13 cellular contexts compared by ENCODE assay signal in genomic region chr1:51564124-51564523, GRCh38. TPM values are rescaled to one million over a fixed set of nuclear protein-coding genes. Genes with fewer than 3 reads are reported as not detected.
A peak's percentile ranks its signal among the peaks of the same experiment; 100 is the strongest.
DNase-seq lines count a peak whose midpoint lies in the region; ATAC-seq, FAIRE-seq and TF ChIP-seq lines count a peak whose summit lies in the region.
"Had no signal": no experiment of that assay in that cellular context is flagged by ENCODE, and none has a peak within 500 bp of the region (broad histone marks: within the 10 kb centered on the region; RNA-seq: fewer than 3 reads in every experiment).

No MANE protein-coding gene starts in this region.

- no peak overlapping the region for H3K4me3 Mint-ChIP-seq in natural killer cell
- H3K4me3 Mint-ChIP-seq: dendritic cell treated with granulocyte-macrophage colony-stimulating factor and Interleukin-4, amounts not matched to agents 40 ng/mL and 50 ng/mL, for 4 days had no signal

- TF ChIP-seq POLR2A in K562 (conservative IDR thresholded peaks at IDR 0.05) (no peak), esophagus squamous epithelium (IDR thresholded peaks at IDR 0.05) (no peak)

- H3K4me3 ChIP-seq in GM06990 (replicated peaks; ENCODE audit: low read depth, low read length), result no peak overlapping the region
- no peak overlapping the region for H3K4me3 ChIP-seq in K562
- H3K4me3 ChIP-seq in esophagus squamous epithelium, result no peak overlapping the region
- H3K4me3 ChIP-seq: SK-N-MC had no signal

- H3K27ac ChIP-seq in K562 (ENCODE audit: extremely low read depth, low read depth, low read length) (no peak overlapping the region), esophagus squamous epithelium (no peak overlapping the region)
- H3K27ac ChIP-seq: SK-N-MC had no signal

- POLR2A ChIA-PET in K562 (lab: Yijun Ruan, JAX), result no interaction called here

- H3K27me3 ChIP-seq in GM06990 (replicated peaks; ENCODE audit: control insufficient read depth, insufficient read depth, low read length) (no peaks in the 10 kb centered on the region), K562 (ENCODE audit: control insufficient read depth in 2 of 2, insufficient read depth in 2 of 2, low read length in 2 of 2) (no peaks in the 10 kb centered on the region), esophagus squamous epithelium (no peaks in the 10 kb centered on the region)

- intact Hi-C loops in K562 (cut with micrococcal nuclease), result no loop called here
- intact Hi-C loops in natural killer cell (cut with micrococcal nuclease), result no loop called here
- intact Hi-C loops in esophagus squamous epithelium (cut with DNase I), result no loop called here
- intact Hi-C loops in head of caudate nucleus (cut with DNase I), result no loop called here

- no peaks in the 10 kb centered on the region for H3K79me2 ChIP-seq in K562 (ENCODE audit: control insufficient read depth, insufficient read depth, low read length)

- no peak for TF ChIP-seq EP300 in K562 (IDR thresholded peaks at IDR 0.05; ENCODE audit: low read length)

- H3K36me3 ChIP-seq in GM06990 (ENCODE audit: control insufficient read depth, insufficient read depth, low read length) (no peaks in the 10 kb centered on the region), K562 (ENCODE audit: control insufficient read depth, insufficient read depth, low read length) (no peaks in the 10 kb centered on the region; the same call in 2 of the 3 replicates), esophagus squamous epithelium (no peaks in the 10 kb centered on the region)

- peaks cover 0 to 1% of the 10 kb centered on the region in 2 donors for H3K4me1 Mint-ChIP-seq in natural killer cell

- no peak overlapping the region for H3K9ac ChIP-seq in K562 (ENCODE audit: insufficient read depth in 1 of 2, low read depth in 2 of 2, low read length in 2 of 2)

- peaks cover 4 to 20% of the 10 kb centered on the region in 2 experiments; a peak in 4 of 5 replicates for H3K4me1 ChIP-seq in K562 (replicated peaks in 1 of 2; ENCODE audit: control insufficient read depth in 2 of 2, insufficient read depth in 2 of 2, low read length in 2 of 2)
- peaks cover 1 to 25% (median 2%) of the 10 kb centered on the region in 3 donors for H3K4me1 ChIP-seq in esophagus squamous epithelium

- H2AFZ ChIP-seq in K562 (ENCODE audit: low read depth, low read length), result no peak overlapping the region

- TF ChIP-seq CTCF in GM06990 (IDR thresholded peaks at IDR 0.05; ENCODE audit: insufficient read depth, low read length, poor library complexity, severe bottlenecking) (no peak), K562 (IDR thresholded peaks at IDR 0.05 in 2 of 3, conservative IDR thresholded peaks at IDR 0.05 in 1 of 3; ENCODE audit: insufficient read depth in 2 of 3, low read depth in 1 of 3, low read length in 3 of 3) (no peak), natural killer cell (IDR thresholded peaks at IDR 0.05) (no peak), esophagus squamous epithelium (IDR thresholded peaks at IDR 0.05) (no peak)

- no peak for FAIRE-seq in K562 (lab: Jason Lieb, UNC)

- H3K9me3 Mint-ChIP-seq in natural killer cell, result no peaks in the 10 kb centered on the region
- H3K9me3 Mint-ChIP-seq: dendritic cell treated with granulocyte-macrophage colony-stimulating factor and Interleukin-4, amounts not matched to agents 40 ng/mL and 50 ng/mL, for 4 days had no signal

- H4K20me1 ChIP-seq in K562 (replicated peaks; ENCODE audit: control insufficient read depth, insufficient read depth, low read length), result no peaks in the 10 kb centered on the region

- no peak overlapping the region for H3K27ac Mint-ChIP-seq in natural killer cell
- H3K27ac Mint-ChIP-seq: dendritic cell treated with granulocyte-macrophage colony-stimulating factor and Interleukin-4, amounts not matched to agents 40 ng/mL and 50 ng/mL, for 4 days had no signal

- BruUV-seq in K562 (replicated peaks; lab: Mats Ljungman, UMichigan), result no TSS peak

- H3K9me3 ChIP-seq in K562 (replicated peaks; ENCODE audit: control insufficient read depth, insufficient read depth, low read depth, low read length) (no peaks in the 10 kb centered on the region), esophagus squamous epithelium (no peaks in the 10 kb centered on the region)

- peak; percentile 56 for ATAC-seq in HG02852 (IDR thresholded peaks at IDR 0.05; ENCODE audit: unreplicated experiment)
- no peak for ATAC-seq in K562
- peak; percentile 50 to 77 (median 58) for ATAC-seq in natural killer cell
- ATAC-seq in GM21737 (IDR thresholded peaks at IDR 0.05; ENCODE audit: unreplicated experiment), result no peak
- ATAC-seq in HG03521 (IDR thresholded peaks at IDR 0.05; ENCODE audit: unreplicated experiment), result no peak

- CTCF ChIA-PET in K562 (lab: Yijun Ruan, JAX; ENCODE audit: low intra/inter-chr PET ratio), result no interaction called here

- H3K9me1 ChIP-seq in K562 (ENCODE audit: control insufficient read depth, insufficient read depth, low read length), result no peaks in the 10 kb centered on the region

- no peaks in the 10 kb centered on the region for H3K27me3 Mint-ChIP-seq in natural killer cell (ENCODE audit: low read depth in 2 of 2)
- H3K27me3 Mint-ChIP-seq: dendritic cell treated with granulocyte-macrophage colony-stimulating factor and Interleukin-4, amounts not matched to agents 40 ng/mL and 50 ng/mL, for 4 days had no signal

- in situ Hi-C loops in K562 (cut with MboI), result no loop called here

- H3K4me2 ChIP-seq in K562 (ENCODE audit: insufficient read depth, low read length), result no peak overlapping the region

- TF ChIP-seq RAD21 in K562 (CRISPR knock-in tag; conservative IDR thresholded peaks at IDR 0.05 in 1 of 2, IDR thresholded peaks at IDR 0.05 in 1 of 2), result no peak

- DNase-seq in GM06990 (ENCODE audit: extremely low read depth, insufficient read length), result peak; percentile 39
- no peak for DNase-seq in K562 (ENCODE audit: extremely low read depth in 1 of 4, low spot score in 3 of 4)
- DNase-seq in natural killer cell, result no peak
- DNase-seq in esophagus squamous epithelium (lab: John Stamatoyannopoulos, UW), result no peak
- DNase-seq in head of caudate nucleus, result no peak
- DNase-seq: activated CD8-positive, alpha-beta memory T cell treated with anti-CD3 and anti-CD28 coated beads, Interleukin-2, amount 50 U/mL, for 4 hours; NCI-H2029 treated with DMSO at 0.1 percent for 48 hours; nucleus accumbens had no signal

- H3K36me3 Mint-ChIP-seq in natural killer cell, result no peaks in the 10 kb centered on the region

TF ChIP-seq in K562, 482 proteins besides CTCF, POLR2A, EP300 and RAD21 (continues in another document):
- TF ChIP-seq ESRRA (IDR thresholded peaks at IDR 0.05; ENCODE audit: borderline replicate concordance, low read depth) (peak; percentile 64; the same call in 1 of the 2 replicates), ZKSCAN3 (CRISPR knock-in tag; IDR thresholded peaks at IDR 0.05) (no peak), ZNF77 (CRISPR knock-in tag; IDR thresholded peaks at IDR 0.05) (no peak), SIN3A (IDR thresholded peaks at IDR 0.05; ENCODE audit: borderline replicate concordance in 2 of 2, control insufficient read depth in 1 of 2, low read depth in 2 of 2, low read length in 2 of 2) (no peak), PCBP2 (IDR thresholded peaks at IDR 0.05; ENCODE audit: low read depth, low read length, poor library complexity, severe bottlenecking) (no peak)
- TF ChIP-seq, protein P1, sequence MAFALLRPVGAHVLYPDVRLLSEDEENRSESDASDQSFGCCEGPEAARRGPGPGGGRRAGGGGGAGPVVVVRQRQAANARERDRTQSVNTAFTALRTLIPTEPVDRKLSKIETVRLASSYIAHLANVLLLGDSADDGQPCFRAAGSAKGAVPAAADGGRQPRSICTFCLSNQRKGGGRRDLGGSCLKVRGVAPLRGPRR (CRISPR knock-in tag; IDR thresholded peaks at IDR 0.05), result no peak

RNA-seq across cellular contexts. Expression of gene EPS15, which starts 45.1 kb away (rescaled TPM):
- total RNA-seq in K562 (2011; cell fraction: chromatin; rRNA removed; ENCODE audit: low replicate concordance), result 166 and 354 TPM in 2 replicates
- 42.5 and 54.6 TPM in 2 replicates for total RNA-seq in K562 (2011; cell fraction: nucleolus; rRNA removed)
- total RNA-seq in K562 (2011; cell fraction: nucleoplasm; rRNA removed), result 102 and 104 TPM in 2 replicates
- total RNA-seq in K562 (2014; rRNA removed) (31.0 and 31.1 TPM in 2 replicates), K562 (2014; rRNA removed; fragmentation: Illumina TruSeq; extraction: Trizol) (55.0 and 67.0 TPM in 2 replicates), K562 (2015; rRNA removed; fragmentation: Illumina TruSeq; extraction: Trizol) (43.0 and 47.7 TPM in 2 replicates), K562 (2021) (59.7 and 69.0 TPM in 2 replicates), natural killer cell (100 to 1,000 TPM in 1 of 3 donors, 10 to 100 TPM in 2; 92.7 to 127 (median 93.5) TPM), esophagus squamous epithelium (10 to 100 TPM; 24.8 to 86.8 (median 46.8) TPM)
- polyA plus RNA-seq in K562 (2011; rRNA removed) (46.6 and 64.5 TPM in 2 replicates), K562 (2014; fragmentation: Illumina TruSeq; extraction: Trizol) (41.2 and 41.7 TPM in 2 replicates), K562 (2014; fragmentation: Nextera tagmentation; extraction: Ambion mirVana) (10 to 100 TPM; 23.1 to 31.6 TPM), K562 (2014; rRNA removed) (33.6 and 33.9 TPM in 2 replicates)
- polyA plus RNA-seq in K562 (2011; cell fraction: cytosol; rRNA removed), result 12.8 and 22.2 TPM in 2 replicates
- polyA plus RNA-seq in K562 (2011; cell fraction: nucleus; rRNA removed), result 32.0 and 36.8 TPM in 2 replicates
- polyA plus RNA-seq in K562 (2012), result 26.7 and 38.3 TPM in 2 replicates
- 141 and 149 TPM in 2 replicates for polyA minus RNA-seq in K562 (2011; rRNA and poly(A)+ RNA removed)
- polyA minus RNA-seq in K562 (2011; cell fraction: cytosol; rRNA and poly(A)+ RNA removed), result 49.4 and 55.8 TPM in 2 replicates
- 34.7 and 51.0 TPM in 2 replicates for polyA minus RNA-seq in K562 (2011; cell fraction: nucleus; rRNA and poly(A)+ RNA removed)

RNA-seq across cellular contexts. Expression of gene OSBPL9, which starts 52.8 kb away (rescaled TPM):
- 130 and 303 TPM in 2 replicates for total RNA-seq in K562 (2011; cell fraction: chromatin; rRNA removed; ENCODE audit: low replicate concordance)
- total RNA-seq in K562 (2011; cell fraction: nucleolus; rRNA removed), result 63.4 and 95.5 TPM in 2 replicates
- 155 and 245 TPM in 2 replicates for total RNA-seq in K562 (2011; cell fraction: nucleoplasm; rRNA removed)
- total RNA-seq in K562 (2014; rRNA removed) (170 and 185 TPM in 2 replicates), K562 (2014; rRNA removed; fragmentation: Illumina TruSeq; extraction: Trizol) (210 and 239 TPM in 2 replicates), K562 (2015; rRNA removed; fragmentation: Illumina TruSeq; extraction: Trizol) (209 and 211 TPM in 2 replicates), K562 (2021) (131 and 136 TPM in 2 replicates), natural killer cell (10 to 100 TPM; 53.0 to 72.6 (median 62.0) TPM), esophagus squamous epithelium (10 to 100 TPM; 13.9 to 71.9 (median 37.4) TPM)
- polyA plus RNA-seq in K562 (2011; rRNA removed) (194 and 219 TPM in 2 replicates), K562 (2014; fragmentation: Illumina TruSeq; extraction: Trizol) (209 and 217 TPM in 2 replicates), K562 (2014; fragmentation: Nextera tagmentation; extraction: Ambion mirVana) (10 to 100 TPM; 43.9 to 66.2 TPM), K562 (2014; rRNA removed) (140 and 148 TPM in 2 replicates)
- 158 and 177 TPM in 2 replicates for polyA plus RNA-seq in K562 (2011; cell fraction: cytosol; rRNA removed)
- polyA plus RNA-seq in K562 (2011; cell fraction: nucleus; rRNA removed), result 148 and 218 TPM in 2 replicates
- 109 and 119 TPM in 2 replicates for polyA plus RNA-seq in K562 (2012)
- polyA minus RNA-seq in K562 (2011; rRNA and poly(A)+ RNA removed), result 239 and 277 TPM in 2 replicates
- polyA minus RNA-seq in K562 (2011; cell fraction: cytosol; rRNA and poly(A)+ RNA removed), result 116 and 142 TPM in 2 replicates
- polyA minus RNA-seq in K562 (2011; cell fraction: nucleus; rRNA and poly(A)+ RNA removed), result 109 and 204 TPM in 2 replicates

Comparison
In these comparisons a context has a peak if more than half of its experiments do, and no peak if none do; other contexts are left out.
1. ATAC-seq: peak in HG02852 (single experiment) and natural killer cell (3 of 3); none in K562 (single experiment), GM21737 (single experiment) and HG03521 (single experiment).